In the genomic region with DNA sequence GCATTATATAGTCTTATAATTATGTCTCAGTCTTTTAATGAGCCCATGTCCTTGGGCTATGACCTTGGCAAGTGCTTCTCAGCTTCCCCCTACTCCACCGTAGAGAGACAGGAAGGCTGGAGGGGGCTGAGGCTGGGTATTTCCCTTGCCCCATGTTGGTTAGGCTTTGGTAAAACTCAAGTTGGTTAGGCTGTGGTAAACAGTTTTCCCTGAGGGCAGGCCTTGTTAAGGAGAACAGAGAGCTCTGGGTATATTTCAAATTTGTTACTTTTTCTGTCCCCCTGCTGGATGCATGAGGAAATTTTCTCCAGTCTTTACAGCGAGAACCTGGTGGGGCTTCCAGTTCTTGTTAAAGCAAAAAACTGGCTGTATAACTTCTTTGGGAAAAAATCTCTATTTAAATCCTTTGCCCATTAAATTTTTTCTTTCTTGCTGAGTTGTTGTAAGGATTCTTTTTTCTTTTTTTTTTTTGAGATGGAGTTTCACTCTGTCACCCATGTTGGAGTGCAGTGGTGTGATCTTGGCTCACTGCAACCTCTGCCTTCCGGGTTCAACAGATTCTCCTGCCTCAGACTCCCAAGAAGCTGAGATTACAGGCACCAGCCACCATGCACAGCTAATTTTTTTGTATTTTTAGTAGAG, we compare ENCODE assay signal across 1 cellular context.
A peak's percentile ranks its signal among the peaks of the same experiment; 100 is the strongest.
TF ChIP-seq lines count a peak whose summit lies in the region.

No MANE protein-coding gene starts in this region.

TF ChIP-seq in K562, 482 proteins besides CTCF, POLR2A, EP300 and RAD21 (continues in another document):
- no peak for TF ChIP-seq ZEB2 (IDR thresholded peaks at IDR 0.05)
- TF ChIP-seq NR1H2 (CRISPR knock-in tag; IDR thresholded peaks at IDR 0.05): no peak
- TF ChIP-seq, protein P1, sequence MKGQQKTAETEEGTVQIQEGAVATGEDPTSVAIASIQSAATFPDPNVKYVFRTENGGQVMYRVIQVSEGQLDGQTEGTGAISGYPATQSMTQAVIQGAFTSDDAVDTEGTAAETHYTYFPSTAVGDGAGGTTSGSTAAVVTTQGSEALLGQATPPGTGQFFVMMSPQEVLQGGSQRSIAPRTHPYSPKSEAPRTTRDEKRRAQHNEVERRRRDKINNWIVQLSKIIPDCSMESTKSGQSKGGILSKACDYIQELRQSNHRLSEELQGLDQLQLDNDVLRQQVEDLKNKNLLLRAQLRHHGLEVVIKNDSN (CRISPR knock-in tag; IDR thresholded peaks at IDR 0.05): no peak
- TF ChIP-seq MAFG (tag; conservative IDR thresholded peaks at IDR 0.05): no peak
- TF ChIP-seq ZNF140 (CRISPR knock-in tag; IDR thresholded peaks at IDR 0.05): no peak
- no peak for TF ChIP-seq MCM7 (IDR thresholded peaks at IDR 0.05)
- 0 out of 2 replicates have a peak, but pooled peaks have one; percentile 22 for TF ChIP-seq BACH1 (tag; IDR thresholded peaks at IDR 0.05)
- TF ChIP-seq ZNF592 (IDR thresholded peaks at IDR 0.05): peak; percentile 74; the same call in 1 of the 2 replicates
- no peak for TF ChIP-seq GTF2F1 (IDR thresholded peaks at IDR 0.05; ENCODE audit: low read depth, low read length)
- no peak for TF ChIP-seq FOXM1 (IDR thresholded peaks at IDR 0.05; ENCODE audit: low read depth)
- no peak for TF ChIP-seq FOXM1 (CRISPR knock-in tag; IDR thresholded peaks at IDR 0.05; ENCODE audit: low read depth)
- TF ChIP-seq NBN (IDR thresholded peaks at IDR 0.05; ENCODE audit: low read depth): no peak
- no peak for TF ChIP-seq MAFF (IDR thresholded peaks at IDR 0.05; ENCODE audit: low read length)
- no peak for TF ChIP-seq IRF1 (CRISPR knock-in tag; IDR thresholded peaks at IDR 0.05; ENCODE audit: borderline replicate concordance)
- no peak for TF ChIP-seq ZNF76 (CRISPR knock-in tag; IDR thresholded peaks at IDR 0.05; ENCODE audit: borderline replicate concordance)
- TF ChIP-seq, protein P2, sequence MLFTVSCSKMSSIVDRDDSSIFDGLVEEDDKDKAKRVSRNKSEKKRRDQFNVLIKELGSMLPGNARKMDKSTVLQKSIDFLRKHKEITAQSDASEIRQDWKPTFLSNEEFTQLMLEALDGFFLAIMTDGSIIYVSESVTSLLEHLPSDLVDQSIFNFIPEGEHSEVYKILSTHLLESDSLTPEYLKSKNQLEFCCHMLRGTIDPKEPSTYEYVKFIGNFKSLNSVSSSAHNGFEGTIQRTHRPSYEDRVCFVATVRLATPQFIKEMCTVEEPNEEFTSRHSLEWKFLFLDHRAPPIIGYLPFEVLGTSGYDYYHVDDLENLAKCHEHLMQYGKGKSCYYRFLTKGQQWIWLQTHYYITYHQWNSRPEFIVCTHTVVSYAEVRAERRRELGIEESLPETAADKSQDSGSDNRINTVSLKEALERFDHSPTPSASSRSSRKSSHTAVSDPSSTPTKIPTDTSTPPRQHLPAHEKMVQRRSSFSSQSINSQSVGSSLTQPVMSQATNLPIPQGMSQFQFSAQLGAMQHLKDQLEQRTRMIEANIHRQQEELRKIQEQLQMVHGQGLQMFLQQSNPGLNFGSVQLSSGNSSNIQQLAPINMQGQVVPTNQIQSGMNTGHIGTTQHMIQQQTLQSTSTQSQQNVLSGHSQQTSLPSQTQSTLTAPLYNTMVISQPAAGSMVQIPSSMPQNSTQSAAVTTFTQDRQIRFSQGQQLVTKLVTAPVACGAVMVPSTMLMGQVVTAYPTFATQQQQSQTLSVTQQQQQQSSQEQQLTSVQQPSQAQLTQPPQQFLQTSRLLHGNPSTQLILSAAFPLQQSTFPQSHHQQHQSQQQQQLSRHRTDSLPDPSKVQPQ (CRISPR knock-in tag; IDR thresholded peaks at IDR 0.05; ENCODE audit: borderline replicate concordance): no peak
- no peak for TF ChIP-seq CEBPG (CRISPR knock-in tag; IDR thresholded peaks at IDR 0.05)
- TF ChIP-seq CEBPG (tag; conservative IDR thresholded peaks at IDR 0.05 in 1 of 2, IDR thresholded peaks at IDR 0.05 in 1 of 2): 0 out of 4 replicates have a peak, but pooled peaks of 1 of the 2 experiments have one; percentile 20
- TF ChIP-seq ZNF644 (tag; IDR thresholded peaks at IDR 0.05; ENCODE audit: low read depth): no peak
- TF ChIP-seq, protein P3, sequence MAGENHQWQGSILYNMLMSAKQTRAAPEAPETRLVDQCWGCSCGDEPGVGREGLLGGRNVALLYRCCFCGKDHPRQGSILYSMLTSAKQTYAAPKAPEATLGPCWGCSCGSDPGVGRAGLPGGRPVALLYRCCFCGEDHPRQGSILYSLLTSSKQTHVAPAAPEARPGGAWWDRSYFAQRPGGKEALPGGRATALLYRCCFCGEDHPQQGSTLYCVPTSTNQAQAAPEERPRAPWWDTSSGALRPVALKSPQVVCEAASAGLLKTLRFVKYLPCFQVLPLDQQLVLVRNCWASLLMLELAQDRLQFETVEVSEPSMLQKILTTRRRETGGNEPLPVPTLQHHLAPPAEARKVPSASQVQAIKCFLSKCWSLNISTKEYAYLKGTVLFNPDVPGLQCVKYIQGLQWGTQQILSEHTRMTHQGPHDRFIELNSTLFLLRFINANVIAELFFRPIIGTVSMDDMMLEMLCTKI (IDR thresholded peaks at IDR 0.05; ENCODE audit: partially characterized antibody): no peak
- TF ChIP-seq HNRNPK (IDR thresholded peaks at IDR 0.05; ENCODE audit: low read depth, low read length, poor library complexity, severe bottlenecking): no peak
- TF ChIP-seq ZBTB12 (CRISPR knock-in tag; IDR thresholded peaks at IDR 0.05): no peak
- TF ChIP-seq MECOM (CRISPR knock-in tag; IDR thresholded peaks at IDR 0.05): no peak
- TF ChIP-seq IFI16 (CRISPR knock-in tag; IDR thresholded peaks at IDR 0.05): no peak
- no peak for TF ChIP-seq IRF2 (CRISPR knock-in tag; IDR thresholded peaks at IDR 0.05)
- no peak for TF ChIP-seq THAP7 (CRISPR knock-in tag; IDR thresholded peaks at IDR 0.05)
- no peak for TF ChIP-seq ZNF408 (CRISPR knock-in tag; IDR thresholded peaks at IDR 0.05; ENCODE audit: low read depth)
- TF ChIP-seq ZNF609 (CRISPR knock-in tag; IDR thresholded peaks at IDR 0.05; ENCODE audit: borderline replicate concordance): no peak
- no peak for TF ChIP-seq NFE2L1 (tag; IDR thresholded peaks at IDR 0.05; ENCODE audit: borderline replicate concordance, low read depth)
- TF ChIP-seq, protein P4, sequence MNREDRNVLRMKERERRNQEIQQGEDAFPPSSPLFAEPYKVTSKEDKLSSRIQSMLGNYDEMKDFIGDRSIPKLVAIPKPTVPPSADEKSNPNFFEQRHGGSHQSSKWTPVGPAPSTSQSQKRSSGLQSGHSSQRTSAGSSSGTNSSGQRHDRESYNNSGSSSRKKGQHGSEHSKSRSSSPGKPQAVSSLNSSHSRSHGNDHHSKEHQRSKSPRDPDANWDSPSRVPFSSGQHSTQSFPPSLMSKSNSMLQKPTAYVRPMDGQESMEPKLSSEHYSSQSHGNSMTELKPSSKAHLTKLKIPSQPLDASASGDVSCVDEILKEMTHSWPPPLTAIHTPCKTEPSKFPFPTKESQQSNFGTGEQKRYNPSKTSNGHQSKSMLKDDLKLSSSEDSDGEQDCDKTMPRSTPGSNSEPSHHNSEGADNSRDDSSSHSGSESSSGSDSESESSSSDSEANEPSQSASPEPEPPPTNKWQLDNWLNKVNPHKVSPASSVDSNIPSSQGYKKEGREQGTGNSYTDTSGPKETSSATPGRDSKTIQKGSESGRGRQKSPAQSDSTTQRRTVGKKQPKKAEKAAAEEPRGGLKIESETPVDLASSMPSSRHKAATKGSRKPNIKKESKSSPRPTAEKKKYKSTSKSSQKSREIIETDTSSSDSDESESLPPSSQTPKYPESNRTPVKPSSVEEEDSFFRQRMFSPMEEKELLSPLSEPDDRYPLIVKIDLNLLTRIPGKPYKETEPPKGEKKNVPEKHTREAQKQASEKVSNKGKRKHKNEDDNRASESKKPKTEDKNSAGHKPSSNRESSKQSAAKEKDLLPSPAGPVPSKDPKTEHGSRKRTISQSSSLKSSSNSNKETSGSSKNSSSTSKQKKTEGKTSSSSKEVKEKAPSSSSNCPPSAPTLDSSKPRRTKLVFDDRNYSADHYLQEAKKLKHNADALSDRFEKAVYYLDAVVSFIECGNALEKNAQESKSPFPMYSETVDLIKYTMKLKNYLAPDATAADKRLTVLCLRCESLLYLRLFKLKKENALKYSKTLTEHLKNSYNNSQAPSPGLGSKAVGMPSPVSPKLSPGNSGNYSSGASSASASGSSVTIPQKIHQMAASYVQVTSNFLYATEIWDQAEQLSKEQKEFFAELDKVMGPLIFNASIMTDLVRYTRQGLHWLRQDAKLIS (CRISPR knock-in tag; IDR thresholded peaks at IDR 0.05): no peak
- no peak for TF ChIP-seq ZFP1 (CRISPR knock-in tag; IDR thresholded peaks at IDR 0.05)
- no peak for TF ChIP-seq CBX3 (IDR thresholded peaks at IDR 0.05; ENCODE audit: borderline replicate concordance in 1 of 2, low read length in 2 of 2)
- TF ChIP-seq ZNF507 (tag; conservative IDR thresholded peaks at IDR 0.05): no peak
